ENCODE assay signal across 1 cellular context in the genomic region with DNA sequence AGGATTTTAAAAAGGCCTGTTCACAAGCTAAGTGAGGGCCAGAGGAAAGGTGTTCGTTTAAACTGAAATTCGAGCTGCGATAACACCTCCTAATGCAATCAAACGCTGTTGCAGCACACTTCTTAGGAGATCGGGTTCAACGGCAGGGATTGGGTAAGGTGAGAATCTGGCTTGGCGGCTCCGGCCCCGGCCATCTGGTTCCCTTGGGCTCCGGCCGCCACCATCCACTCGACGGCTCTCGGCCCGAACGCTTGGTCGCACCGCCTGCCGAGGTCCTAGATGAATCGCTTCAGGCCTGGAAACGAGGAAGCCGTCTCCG.
TF ChIP-seq lines count a peak whose summit lies in the region.

No MANE protein-coding gene starts in this region.

TF ChIP-seq in HepG2, 621 proteins besides CTCF, POLR2A, EP300 and RAD21 (continued from another document and continues in another):
- TF ChIP-seq, protein P1, sequence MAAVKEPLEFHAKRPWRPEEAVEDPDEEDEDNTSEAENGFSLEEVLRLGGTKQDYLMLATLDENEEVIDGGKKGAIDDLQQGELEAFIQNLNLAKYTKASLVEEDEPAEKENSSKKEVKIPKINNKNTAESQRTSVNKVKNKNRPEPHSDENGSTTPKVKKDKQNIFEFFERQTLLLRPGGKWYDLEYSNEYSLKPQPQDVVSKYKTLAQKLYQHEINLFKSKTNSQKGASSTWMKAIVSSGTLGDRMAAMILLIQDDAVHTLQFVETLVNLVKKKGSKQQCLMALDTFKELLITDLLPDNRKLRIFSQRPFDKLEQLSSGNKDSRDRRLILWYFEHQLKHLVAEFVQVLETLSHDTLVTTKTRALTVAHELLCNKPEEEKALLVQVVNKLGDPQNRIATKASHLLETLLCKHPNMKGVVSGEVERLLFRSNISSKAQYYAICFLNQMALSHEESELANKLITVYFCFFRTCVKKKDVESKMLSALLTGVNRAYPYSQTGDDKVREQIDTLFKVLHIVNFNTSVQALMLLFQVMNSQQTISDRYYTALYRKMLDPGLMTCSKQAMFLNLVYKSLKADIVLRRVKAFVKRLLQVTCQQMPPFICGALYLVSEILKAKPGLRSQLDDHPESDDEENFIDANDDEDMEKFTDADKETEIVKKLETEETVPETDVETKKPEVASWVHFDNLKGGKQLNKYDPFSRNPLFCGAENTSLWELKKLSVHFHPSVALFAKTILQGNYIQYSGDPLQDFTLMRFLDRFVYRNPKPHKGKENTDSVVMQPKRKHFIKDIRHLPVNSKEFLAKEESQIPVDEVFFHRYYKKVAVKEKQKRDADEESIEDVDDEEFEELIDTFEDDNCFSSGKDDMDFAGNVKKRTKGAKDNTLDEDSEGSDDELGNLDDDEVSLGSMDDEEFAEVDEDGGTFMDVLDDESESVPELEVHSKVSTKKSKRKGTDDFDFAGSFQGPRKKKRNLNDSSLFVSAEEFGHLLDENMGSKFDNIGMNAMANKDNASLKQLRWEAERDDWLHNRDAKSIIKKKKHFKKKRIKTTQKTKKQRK (IDR thresholded peaks at IDR 0.05; ENCODE audit: low read length) = no peak
- 0 out of 2 replicates have a peak, but pooled peaks have one; percentile 16 for TF ChIP-seq PRMT3 (CRISPR knock-in tag; IDR thresholded peaks at IDR 0.05; ENCODE audit: borderline replicate concordance, low read depth)
- TF ChIP-seq MED13 (CRISPR knock-in tag; IDR thresholded peaks at IDR 0.05) = no peak
- TF ChIP-seq NFE2 (CRISPR knock-in tag; IDR thresholded peaks at IDR 0.05) = no peak
- no peak for TF ChIP-seq ARNTL (CRISPR knock-in tag; IDR thresholded peaks at IDR 0.05)
- TF ChIP-seq, protein P2, sequence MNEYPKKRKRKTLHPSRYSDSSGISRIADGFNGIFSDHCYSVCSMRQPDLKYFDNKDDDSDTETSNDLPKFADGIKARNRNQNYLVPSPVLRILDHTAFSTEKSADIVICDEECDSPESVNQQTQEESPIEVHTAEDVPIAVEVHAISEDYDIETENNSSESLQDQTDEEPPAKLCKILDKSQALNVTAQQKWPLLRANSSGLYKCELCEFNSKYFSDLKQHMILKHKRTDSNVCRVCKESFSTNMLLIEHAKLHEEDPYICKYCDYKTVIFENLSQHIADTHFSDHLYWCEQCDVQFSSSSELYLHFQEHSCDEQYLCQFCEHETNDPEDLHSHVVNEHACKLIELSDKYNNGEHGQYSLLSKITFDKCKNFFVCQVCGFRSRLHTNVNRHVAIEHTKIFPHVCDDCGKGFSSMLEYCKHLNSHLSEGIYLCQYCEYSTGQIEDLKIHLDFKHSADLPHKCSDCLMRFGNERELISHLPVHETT (CRISPR knock-in tag; conservative IDR thresholded peaks at IDR 0.05) = no peak
- no peak for TF ChIP-seq ZNF780A (CRISPR knock-in tag; IDR thresholded peaks at IDR 0.05)
- TF ChIP-seq, protein P3, sequence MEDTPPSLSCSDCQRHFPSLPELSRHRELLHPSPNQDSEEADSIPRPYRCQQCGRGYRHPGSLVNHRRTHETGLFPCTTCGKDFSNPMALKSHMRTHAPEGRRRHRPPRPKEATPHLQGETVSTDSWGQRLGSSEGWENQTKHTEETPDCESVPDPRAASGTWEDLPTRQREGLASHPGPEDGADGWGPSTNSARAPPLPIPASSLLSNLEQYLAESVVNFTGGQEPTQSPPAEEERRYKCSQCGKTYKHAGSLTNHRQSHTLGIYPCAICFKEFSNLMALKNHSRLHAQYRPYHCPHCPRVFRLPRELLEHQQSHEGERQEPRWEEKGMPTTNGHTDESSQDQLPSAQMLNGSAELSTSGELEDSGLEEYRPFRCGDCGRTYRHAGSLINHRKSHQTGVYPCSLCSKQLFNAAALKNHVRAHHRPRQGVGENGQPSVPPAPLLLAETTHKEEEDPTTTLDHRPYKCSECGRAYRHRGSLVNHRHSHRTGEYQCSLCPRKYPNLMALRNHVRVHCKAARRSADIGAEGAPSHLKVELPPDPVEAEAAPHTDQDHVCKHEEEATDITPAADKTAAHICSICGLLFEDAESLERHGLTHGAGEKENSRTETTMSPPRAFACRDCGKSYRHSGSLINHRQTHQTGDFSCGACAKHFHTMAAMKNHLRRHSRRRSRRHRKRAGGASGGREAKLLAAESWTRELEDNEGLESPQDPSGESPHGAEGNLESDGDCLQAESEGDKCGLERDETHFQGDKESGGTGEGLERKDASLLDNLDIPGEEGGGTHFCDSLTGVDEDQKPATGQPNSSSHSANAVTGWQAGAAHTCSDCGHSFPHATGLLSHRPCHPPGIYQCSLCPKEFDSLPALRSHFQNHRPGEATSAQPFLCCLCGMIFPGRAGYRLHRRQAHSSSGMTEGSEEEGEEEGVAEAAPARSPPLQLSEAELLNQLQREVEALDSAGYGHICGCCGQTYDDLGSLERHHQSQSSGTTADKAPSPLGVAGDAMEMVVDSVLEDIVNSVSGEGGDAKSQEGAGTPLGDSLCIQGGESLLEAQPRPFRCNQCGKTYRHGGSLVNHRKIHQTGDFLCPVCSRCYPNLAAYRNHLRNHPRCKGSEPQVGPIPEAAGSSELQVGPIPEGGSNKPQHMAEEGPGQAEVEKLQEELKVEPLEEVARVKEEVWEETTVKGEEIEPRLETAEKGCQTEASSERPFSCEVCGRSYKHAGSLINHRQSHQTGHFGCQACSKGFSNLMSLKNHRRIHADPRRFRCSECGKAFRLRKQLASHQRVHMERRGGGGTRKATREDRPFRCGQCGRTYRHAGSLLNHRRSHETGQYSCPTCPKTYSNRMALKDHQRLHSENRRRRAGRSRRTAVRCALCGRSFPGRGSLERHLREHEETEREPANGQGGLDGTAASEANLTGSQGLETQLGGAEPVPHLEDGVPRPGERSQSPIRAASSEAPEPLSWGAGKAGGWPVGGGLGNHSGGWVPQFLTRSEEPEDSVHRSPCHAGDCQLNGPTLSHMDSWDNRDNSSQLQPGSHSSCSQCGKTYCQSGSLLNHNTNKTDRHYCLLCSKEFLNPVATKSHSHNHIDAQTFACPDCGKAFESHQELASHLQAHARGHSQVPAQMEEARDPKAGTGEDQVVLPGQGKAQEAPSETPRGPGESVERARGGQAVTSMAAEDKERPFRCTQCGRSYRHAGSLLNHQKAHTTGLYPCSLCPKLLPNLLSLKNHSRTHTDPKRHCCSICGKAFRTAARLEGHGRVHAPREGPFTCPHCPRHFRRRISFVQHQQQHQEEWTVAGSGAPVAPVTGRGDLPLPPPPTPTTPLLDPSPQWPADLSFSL (CRISPR knock-in tag; IDR thresholded peaks at IDR 0.05) = no peak
- TF ChIP-seq, protein P4, sequence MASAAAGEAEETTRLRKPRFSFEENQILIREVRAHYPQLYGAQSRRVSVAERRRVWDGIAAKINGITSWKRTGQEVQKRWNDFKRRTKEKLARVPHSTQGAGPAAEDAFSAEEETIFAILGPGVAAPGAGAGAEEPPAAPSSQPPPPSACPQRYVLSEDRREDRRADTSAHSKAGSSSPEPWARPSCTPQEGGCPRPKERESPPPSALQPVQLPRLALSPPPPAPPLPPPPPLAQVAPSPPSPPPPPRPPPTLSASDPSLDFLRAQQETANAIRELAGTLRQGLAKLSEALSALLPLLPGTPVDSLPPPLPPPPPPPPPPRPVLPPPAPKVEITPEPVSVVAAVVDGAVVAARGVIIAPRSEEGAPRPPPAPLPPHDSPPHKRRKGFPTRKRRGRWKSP (CRISPR knock-in tag; IDR thresholded peaks at IDR 0.05) = no peak
- TF ChIP-seq, protein P5, sequence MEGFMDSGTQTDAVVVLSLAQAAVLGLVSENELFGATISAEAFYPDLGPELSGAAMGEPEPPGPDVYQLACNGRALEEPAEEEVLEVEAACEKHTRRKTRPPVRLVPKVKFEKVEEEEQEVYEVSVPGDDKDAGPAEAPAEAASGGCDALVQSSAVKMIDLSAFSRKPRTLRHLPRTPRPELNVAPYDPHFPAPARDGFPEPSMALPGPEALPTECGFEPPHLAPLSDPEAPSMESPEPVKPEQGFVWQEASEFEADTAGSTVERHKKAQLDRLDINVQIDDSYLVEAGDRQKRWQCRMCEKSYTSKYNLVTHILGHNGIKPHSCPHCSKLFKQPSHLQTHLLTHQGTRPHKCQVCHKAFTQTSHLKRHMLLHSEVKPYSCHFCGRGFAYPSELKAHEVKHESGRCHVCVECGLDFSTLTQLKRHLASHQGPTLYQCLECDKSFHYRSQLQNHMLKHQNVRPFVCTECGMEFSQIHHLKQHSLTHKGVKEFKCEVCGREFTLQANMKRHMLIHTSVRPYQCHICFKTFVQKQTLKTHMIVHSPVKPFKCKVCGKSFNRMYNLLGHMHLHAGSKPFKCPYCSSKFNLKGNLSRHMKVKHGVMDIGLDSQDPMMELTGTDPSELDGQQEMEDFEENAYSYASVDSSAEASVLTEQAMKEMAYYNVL (CRISPR knock-in tag; IDR thresholded peaks at IDR 0.05; ENCODE audit: borderline replicate concordance) = peak; percentile 41; the same call in 1 of the 2 replicates
- TF ChIP-seq, protein P6, sequence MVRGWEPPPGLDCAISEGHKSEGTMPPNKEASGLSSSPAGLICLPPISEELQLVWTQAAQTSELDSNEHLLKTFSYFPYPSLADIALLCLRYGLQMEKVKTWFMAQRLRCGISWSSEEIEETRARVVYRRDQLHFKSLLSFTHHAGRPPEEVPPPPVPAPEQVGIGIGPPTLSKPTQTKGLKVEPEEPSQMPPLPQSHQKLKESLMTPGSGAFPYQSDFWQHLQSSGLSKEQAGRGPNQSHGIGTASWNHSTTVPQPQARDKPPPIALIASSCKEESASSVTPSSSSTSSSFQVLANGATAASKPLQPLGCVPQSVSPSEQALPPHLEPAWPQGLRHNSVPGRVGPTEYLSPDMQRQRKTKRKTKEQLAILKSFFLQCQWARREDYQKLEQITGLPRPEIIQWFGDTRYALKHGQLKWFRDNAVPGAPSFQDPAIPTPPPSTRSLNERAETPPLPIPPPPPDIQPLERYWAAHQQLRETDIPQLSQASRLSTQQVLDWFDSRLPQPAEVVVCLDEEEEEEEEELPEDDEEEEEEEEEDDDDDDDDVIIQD (CRISPR knock-in tag; IDR thresholded peaks at IDR 0.05; ENCODE audit: low read depth) = no peak
- 0 out of 2 replicates have a peak, but pooled peaks have one; percentile 42 for TF ChIP-seq ZNF329 (CRISPR knock-in tag; IDR thresholded peaks at IDR 0.05; ENCODE audit: low read depth)
- TF ChIP-seq, protein P7, sequence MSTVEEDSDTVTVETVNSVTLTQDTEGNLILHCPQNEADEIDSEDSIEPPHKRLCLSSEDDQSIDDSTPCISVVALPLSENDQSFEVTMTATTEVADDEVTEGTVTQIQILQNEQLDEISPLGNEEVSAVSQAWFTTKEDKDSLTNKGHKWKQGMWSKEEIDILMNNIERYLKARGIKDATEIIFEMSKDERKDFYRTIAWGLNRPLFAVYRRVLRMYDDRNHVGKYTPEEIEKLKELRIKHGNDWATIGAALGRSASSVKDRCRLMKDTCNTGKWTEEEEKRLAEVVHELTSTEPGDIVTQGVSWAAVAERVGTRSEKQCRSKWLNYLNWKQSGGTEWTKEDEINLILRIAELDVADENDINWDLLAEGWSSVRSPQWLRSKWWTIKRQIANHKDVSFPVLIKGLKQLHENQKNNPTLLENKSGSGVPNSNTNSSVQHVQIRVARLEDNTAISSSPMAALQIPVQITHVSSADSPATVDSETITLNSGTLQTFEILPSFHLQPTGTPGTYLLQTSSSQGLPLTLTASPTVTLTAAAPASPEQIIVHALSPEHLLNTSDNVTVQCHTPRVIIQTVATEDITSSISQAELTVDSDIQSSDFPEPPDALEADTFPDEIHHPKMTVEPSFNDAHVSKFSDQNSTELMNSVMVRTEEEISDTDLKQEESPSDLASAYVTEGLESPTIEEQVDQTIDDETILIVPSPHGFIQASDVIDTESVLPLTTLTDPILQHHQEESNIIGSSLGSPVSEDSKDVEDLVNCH (CRISPR knock-in tag; IDR thresholded peaks at IDR 0.05) = no peak
- TF ChIP-seq, protein P8, sequence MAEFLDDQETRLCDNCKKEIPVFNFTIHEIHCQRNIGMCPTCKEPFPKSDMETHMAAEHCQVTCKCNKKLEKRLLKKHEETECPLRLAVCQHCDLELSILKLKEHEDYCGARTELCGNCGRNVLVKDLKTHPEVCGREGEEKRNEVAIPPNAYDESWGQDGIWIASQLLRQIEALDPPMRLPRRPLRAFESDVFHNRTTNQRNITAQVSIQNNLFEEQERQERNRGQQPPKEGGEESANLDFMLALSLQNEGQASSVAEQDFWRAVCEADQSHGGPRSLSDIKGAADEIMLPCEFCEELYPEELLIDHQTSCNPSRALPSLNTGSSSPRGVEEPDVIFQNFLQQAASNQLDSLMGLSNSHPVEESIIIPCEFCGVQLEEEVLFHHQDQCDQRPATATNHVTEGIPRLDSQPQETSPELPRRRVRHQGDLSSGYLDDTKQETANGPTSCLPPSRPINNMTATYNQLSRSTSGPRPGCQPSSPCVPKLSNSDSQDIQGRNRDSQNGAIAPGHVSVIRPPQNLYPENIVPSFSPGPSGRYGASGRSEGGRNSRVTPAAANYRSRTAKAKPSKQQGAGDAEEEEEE (CRISPR knock-in tag; IDR thresholded peaks at IDR 0.05; ENCODE audit: borderline replicate concordance) = 0 out of 2 replicates have a peak, but pooled peaks have one; percentile 72
- no peak for TF ChIP-seq ZNF883 (CRISPR knock-in tag; IDR thresholded peaks at IDR 0.05; ENCODE audit: not compliant biosample characterization)
- TF ChIP-seq, protein P9, sequence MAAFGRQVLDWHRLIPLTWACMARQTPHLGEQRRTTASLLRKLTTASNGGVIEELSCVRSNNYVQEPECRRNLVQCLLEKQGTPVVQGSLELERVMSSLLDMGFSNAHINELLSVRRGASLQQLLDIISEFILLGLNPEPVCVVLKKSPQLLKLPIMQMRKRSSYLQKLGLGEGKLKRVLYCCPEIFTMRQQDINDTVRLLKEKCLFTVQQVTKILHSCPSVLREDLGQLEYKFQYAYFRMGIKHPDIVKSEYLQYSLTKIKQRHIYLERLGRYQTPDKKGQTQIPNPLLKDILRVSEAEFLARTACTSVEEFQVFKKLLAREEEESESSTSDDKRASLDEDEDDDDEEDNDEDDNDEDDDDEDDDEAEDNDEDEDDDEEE (CRISPR knock-in tag; IDR thresholded peaks at IDR 0.05) = no peak
- no peak for TF ChIP-seq HDAC6 (IDR thresholded peaks at IDR 0.05; ENCODE audit: low read depth, low read length)
- TF ChIP-seq, protein P10, sequence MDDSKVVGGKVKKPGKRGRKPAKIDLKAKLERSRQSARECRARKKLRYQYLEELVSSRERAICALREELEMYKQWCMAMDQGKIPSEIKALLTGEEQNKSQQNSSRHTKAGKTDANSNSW (CRISPR knock-in tag; IDR thresholded peaks at IDR 0.05; ENCODE audit: borderline replicate concordance) = peak; percentile 82; the same call in 1 of the 2 replicates
- no peak for TF ChIP-seq ZNF543 (CRISPR knock-in tag; IDR thresholded peaks at IDR 0.05)
- TF ChIP-seq SNAI1 (CRISPR knock-in tag; IDR thresholded peaks at IDR 0.05; ENCODE audit: borderline replicate concordance) = 0 out of 2 replicates have a peak, but pooled peaks have one; percentile 49
- TF ChIP-seq ZNF253 (CRISPR knock-in tag; IDR thresholded peaks at IDR 0.05; ENCODE audit: borderline replicate concordance) = 0 out of 2 replicates have a peak, but pooled peaks have one; percentile 33
- TF ChIP-seq DPF2 (CRISPR knock-in tag; IDR thresholded peaks at IDR 0.05; ENCODE audit: borderline replicate concordance, low read depth) = no peak
- 0 out of 2 replicates have a peak, but pooled peaks have one; percentile 4 for TF ChIP-seq TBP (CRISPR knock-in tag; IDR thresholded peaks at IDR 0.05)
- 0 out of 2 replicates have a peak, but pooled peaks have one; percentile 13 for TF ChIP-seq ZC3H13 (CRISPR knock-in tag; IDR thresholded peaks at IDR 0.05)
- no peak for TF ChIP-seq NFKBIZ (CRISPR knock-in tag; IDR thresholded peaks at IDR 0.05)
- TF ChIP-seq, protein P11, sequence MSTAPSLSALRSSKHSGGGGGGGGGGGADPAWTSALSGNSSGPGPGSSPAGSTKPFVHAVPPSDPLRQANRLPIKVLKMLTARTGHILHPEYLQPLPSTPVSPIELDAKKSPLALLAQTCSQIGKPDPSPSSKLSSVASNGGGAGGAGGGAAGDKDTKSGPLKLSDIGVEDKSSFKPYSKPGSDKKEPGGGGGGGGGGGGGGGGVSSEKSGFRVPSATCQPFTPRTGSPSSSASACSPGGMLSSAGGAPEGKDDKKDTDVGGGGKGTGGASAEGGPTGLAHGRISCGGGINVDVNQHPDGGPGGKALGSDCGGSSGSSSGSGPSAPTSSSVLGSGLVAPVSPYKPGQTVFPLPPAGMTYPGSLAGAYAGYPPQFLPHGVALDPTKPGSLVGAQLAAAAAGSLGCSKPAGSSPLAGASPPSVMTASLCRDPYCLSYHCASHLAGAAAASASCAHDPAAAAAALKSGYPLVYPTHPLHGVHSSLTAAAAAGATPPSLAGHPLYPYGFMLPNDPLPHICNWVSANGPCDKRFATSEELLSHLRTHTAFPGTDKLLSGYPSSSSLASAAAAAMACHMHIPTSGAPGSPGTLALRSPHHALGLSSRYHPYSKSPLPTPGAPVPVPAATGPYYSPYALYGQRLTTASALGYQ (CRISPR knock-in tag; IDR thresholded peaks at IDR 0.05) = peak; percentile 17; the same call in 1 of the 2 replicates
